In the genomic region with DNA sequence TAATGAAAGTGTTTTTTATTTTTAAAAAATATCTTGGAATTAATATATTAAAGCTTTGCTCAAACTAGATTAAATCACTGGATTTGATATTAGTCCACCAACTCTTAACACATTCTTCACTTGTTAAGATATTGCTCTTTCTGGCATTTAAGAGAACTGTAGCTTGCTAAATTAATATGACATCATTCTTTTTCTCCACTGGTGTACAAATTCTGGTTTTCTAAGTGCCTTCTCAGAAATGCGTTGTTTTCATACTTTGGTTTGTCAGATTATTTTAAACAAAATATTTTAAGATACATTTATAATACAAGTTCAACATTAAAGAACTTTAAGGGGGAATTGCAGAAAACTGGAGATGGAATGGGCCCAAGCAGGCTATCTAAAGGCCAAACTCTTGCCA, we compare ENCODE assay signal across 24 cellular contexts.
"Had no signal": no experiment of that assay in that cellular context is flagged by ENCODE, and none has a peak within 500 bp of the region (broad histone marks: within the 10 kb centered on the region; RNA-seq: fewer than 3 reads in every experiment).

No MANE protein-coding gene starts in this region.

- H3K36me3 ChIP-seq: MG63, Peyer's patch had no signal

- H3K4me3 Mint-ChIP-seq: T-helper 17 cell had no signal

- H3K4me3 ChIP-seq: MG63, Peyer's patch had no signal

- DNase-seq: IMR-90, Karpas-422, KG1, MG63, NCI-H1092, NCI-H1105 treated with DMSO at 0.1 percent for 48 hours, NCI-H1417 treated with DMSO at 0.1 percent for 48 hours, NCI-H146, NCI-H1694 treated with DMSO at 0.1 percent for 48 hours, NCI-H2029, NCI-H2081 treated with DMSO at 0.1 percent for 48 hours, NCI-H2171, NCI-H226, NCI-H446, NCI-H510A, NCI-H524 treated with DMSO at 0.1 percent for 48 hours, NCI-H69, NCI-H774, Peyer's patch, Right ventricle myocardium superior, SK-N-SH, T-helper 1 cell, T-helper 17 cell had no signal

- H3K9ac ChIP-seq: SK-N-SH had no signal

- H3K9me3 ChIP-seq: MG63, Peyer's patch, SK-N-SH had no signal

- H3K4me2 ChIP-seq: SK-N-SH had no signal

- H3K27ac Mint-ChIP-seq: T-helper 17 cell had no signal

- H3K9me2 ChIP-seq: SK-N-SH had no signal

- ATAC-seq: T-helper 17 cell had no signal

- H3K27ac ChIP-seq: HL-60, Peyer's patch had no signal

- H3K4me1 ChIP-seq: Peyer's patch had no signal

- H3K27me3 ChIP-seq: MG63, Peyer's patch had no signal
